In the genomic region with DNA sequence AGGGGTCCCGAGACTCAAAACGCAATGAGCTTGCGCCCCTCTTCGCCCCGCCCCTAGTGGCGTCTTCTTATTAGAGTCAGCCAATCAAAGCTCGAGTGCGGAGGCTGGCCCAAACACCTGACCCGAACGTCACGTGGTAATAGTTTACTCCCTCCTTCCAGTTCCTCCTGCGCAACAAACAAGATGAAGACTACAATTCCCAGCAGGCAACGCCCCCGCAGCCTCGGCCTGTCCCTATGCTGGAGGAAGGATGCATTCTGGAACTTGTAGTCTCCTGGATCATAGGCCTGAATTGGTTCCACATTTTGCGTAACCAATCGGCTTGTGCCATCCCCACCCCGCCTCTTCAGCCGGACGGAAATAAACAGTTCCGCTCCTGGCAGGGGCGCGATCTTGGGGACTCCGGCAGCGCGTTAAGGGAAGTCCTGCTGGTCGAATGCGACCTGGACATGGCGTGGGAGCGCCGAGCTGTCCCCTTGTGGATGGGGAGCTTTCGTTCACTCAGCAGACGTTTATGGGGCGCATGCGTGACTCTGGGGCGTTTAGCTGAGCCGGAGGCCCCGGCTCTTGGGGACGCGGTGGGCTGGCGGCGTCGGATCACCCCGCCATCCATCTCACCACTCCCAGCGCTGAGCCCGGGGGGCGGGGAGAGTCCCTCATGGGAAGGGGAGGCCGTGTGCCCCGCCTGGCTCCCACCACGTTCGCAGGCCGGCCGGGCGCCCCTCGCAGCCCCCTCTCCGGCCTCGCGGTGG, we compare ENCODE assay signal across 8 cellular contexts. TPM values are rescaled to one million over a fixed set of nuclear protein-coding genes. Genes with fewer than 3 reads are reported as not detected.
DNase-seq lines count a peak whose midpoint lies in the region; FAIRE-seq and TF ChIP-seq lines count a peak whose summit lies in the region.

A gene (minus strand): TSS at position 26 of the 752 bp plus-strand sequence. CDS start 38 bp downstream, outside the sequence.

- peaks cover 4 to 6% of the 10 kb centered on the region in 2 donors for H3K4me1 ChIP-seq in neuronal stem cell (ENCODE audit: control insufficient read depth in 2 of 2, insufficient read depth in 1 of 2, low read depth in 1 of 2, low read length in 2 of 2)

- FAIRE-seq in frontal cortex (lab: Jason Lieb, UNC): peak; percentile 97

- H3K79me1 ChIP-seq in neuronal stem cell (ENCODE audit: low read depth, low read length): no peaks in the 10 kb centered on the region

- H2AK5ac ChIP-seq in neuronal stem cell (ENCODE audit: low read depth, low read length): peak within 1 kb of the TSS; percentile 52

- TF ChIP-seq CTCF in GM06990 (IDR thresholded peaks at IDR 0.05; ENCODE audit: insufficient read depth, low read length, poor library complexity, severe bottlenecking) (no peak), HFF-Myc (IDR thresholded peaks at IDR 0.05; ENCODE audit: low read depth, low read length, missing control alignments) (peak; percentile 49), subcutaneous adipose tissue (IDR thresholded peaks at IDR 0.05; ENCODE audit: low read depth) (no peak)

- H3K4me2 ChIP-seq in neuronal stem cell (ENCODE audit: insufficient read depth, low read length, poor library complexity, severe bottlenecking): peak within 1 kb of the TSS; percentile 99

- H3K23ac ChIP-seq in neuronal stem cell (ENCODE audit: low read depth, low read length, poor library complexity): peak within 1 kb of the TSS; percentile 94

- peak within 1 kb of the TSS; percentile 91 for H2AFZ ChIP-seq in neuronal stem cell (ENCODE audit: low read length)

- WGBS in neuronal stem cell (ENCODE audit: extremely low coverage in 2 of 2, insufficient read length in 2 of 2, insufficient replicate concordance in 1 of 2), 2 donors: no CpG with 5 or more reads among the region's 58 CpGs

- H3K4ac ChIP-seq in neuronal stem cell (ENCODE audit: low read length): peak within 1 kb of the TSS; percentile 23

- H3K27me3 ChIP-seq in GM06990 (replicated peaks; ENCODE audit: control insufficient read depth, insufficient read depth, low read length) (no peaks in the 10 kb centered on the region), neuronal stem cell (ENCODE audit: control insufficient read depth in 3 of 3, insufficient read depth in 3 of 3, low read depth in 1 of 3, low read length in 3 of 3) (no peaks in the 10 kb centered on the region)

- in situ Hi-C loops in SK-MEL-5 (cut with HindIII; ENCODE audit: low pct_unique_long_range_greater_than_20kb, low sequenced_read_pairs): no loop called here

- H3K14ac ChIP-seq in neuronal stem cell (ENCODE audit: low read length): peak within 1 kb of the TSS; percentile 94

- peak within 1 kb of the TSS; percentile 85 for H3K9ac ChIP-seq in neuronal stem cell (ENCODE audit: low read depth, low read length, poor library complexity)

- no peak within 1 kb of the TSS for H4K91ac ChIP-seq in neuronal stem cell (ENCODE audit: low read depth, low read length, poor library complexity)

- H3K36me3 ChIP-seq in GM06990 (ENCODE audit: control insufficient read depth, insufficient read depth, low read length): peaks cover 5% of the 10 kb centered on the region
- peaks cover 4 to 14% of the 10 kb centered on the region in 2 donors for H3K36me3 ChIP-seq in neuronal stem cell (replicated peaks in 1 of 2; ENCODE audit: control insufficient read depth in 2 of 2, insufficient read depth in 2 of 2, low read length in 2 of 2)

- no peaks in the 10 kb centered on the region for H3K9me3 ChIP-seq in neuronal stem cell (replicated peaks in 1 of 2; ENCODE audit: control insufficient read depth in 2 of 2, insufficient read depth in 1 of 2, low read depth in 1 of 2, low read length in 2 of 2)

- H2BK5ac ChIP-seq in neuronal stem cell (ENCODE audit: low read length): peak within 1 kb of the TSS; percentile 87

- H3K27ac ChIP-seq in neuronal stem cell (replicated peaks; ENCODE audit: low read length): peak within 1 kb of the TSS; percentile 97

- peak; percentile 96 for DNase-seq in GM06990 (ENCODE audit: extremely low read depth, insufficient read length)
- peak; percentile 100 for DNase-seq in HFF-Myc (ENCODE audit: extremely low read depth, low read depth)
- peak; percentile 100 for DNase-seq in MV-4-11 (lab: John Stamatoyannopoulos, UW)
- DNase-seq in SK-MEL-5 (ENCODE audit: low read depth, low spot score): peak; percentile 100
- peak; percentile 97 for DNase-seq in activated naive CD4-positive, alpha-beta T cell treated with Interleukin-2 at 50 U/mL for 16 hours
- DNase-seq in frontal cortex (ENCODE audit: low spot score in 2 of 2): peak; percentile 98 to 99
- DNase-seq in neuronal stem cell (ENCODE audit: low spot score): peak; percentile 99

- peak within 1 kb of the TSS; percentile 64 for H2BK120ac ChIP-seq in neuronal stem cell (ENCODE audit: low read depth, low read length)

- peak within 1 kb of the TSS; percentile 83 for H2BK15ac ChIP-seq in neuronal stem cell (ENCODE audit: low read length)

- H3K4me3 ChIP-seq in GM06990 (replicated peaks; ENCODE audit: low read depth, low read length): peak within 1 kb of the TSS; percentile 86
- peak within 1 kb of the TSS; percentile 88 for H3K4me3 ChIP-seq in HFF-Myc (replicated peaks; ENCODE audit: low read depth, low read length)
- peak within 1 kb of the TSS; percentile 72 to 92 for H3K4me3 ChIP-seq in neuronal stem cell (ENCODE audit: low read length in 2 of 2)

- H4K8ac ChIP-seq in neuronal stem cell (ENCODE audit: low read depth, low read length): no peak within 1 kb of the TSS

- peak within 1 kb of the TSS; percentile 95 for H3K18ac ChIP-seq in neuronal stem cell (ENCODE audit: low read length)

- H2BK12ac ChIP-seq in neuronal stem cell (ENCODE audit: low read length): no peak within 1 kb of the TSS

RNA-seq across cellular contexts. Expression of the gene that starts here (rescaled TPM):
- 49.5 and 67.9 TPM in 2 replicates for total RNA-seq in SK-MEL-5 (2014; rRNA removed; shearing (Covaris generic))
- 214 and 237 TPM in 2 replicates for polyA plus RNA-seq in SK-MEL-5 (2015; cell fraction: cytosol; rRNA removed)
- polyA plus RNA-seq in SK-MEL-5 (2015; cell fraction: nucleus; rRNA removed): 179 and 186 TPM in 2 replicates
- 22.0 TPM for total RNA-seq in frontal cortex
- polyA plus RNA-seq in neuronal stem cell (2013, experiment 1 of 2): 80.4 TPM
- polyA plus RNA-seq in neuronal stem cell (2013, experiment 2 of 2): 79.8 TPM
- total RNA-seq in subcutaneous adipose tissue: 10 to 100 TPM; 55.3 to 91.7 (median 65.6) TPM

Comparison
In these comparisons a context has a peak if more than half of its experiments do, and no peak if none do; other contexts are left out.
1. Peak in every context shown above with its lines: DNase-seq, H3K4me3 ChIP-seq and H3K27ac ChIP-seq.